17 cellular contexts compared by ENCODE assay signal in the genomic region with DNA sequence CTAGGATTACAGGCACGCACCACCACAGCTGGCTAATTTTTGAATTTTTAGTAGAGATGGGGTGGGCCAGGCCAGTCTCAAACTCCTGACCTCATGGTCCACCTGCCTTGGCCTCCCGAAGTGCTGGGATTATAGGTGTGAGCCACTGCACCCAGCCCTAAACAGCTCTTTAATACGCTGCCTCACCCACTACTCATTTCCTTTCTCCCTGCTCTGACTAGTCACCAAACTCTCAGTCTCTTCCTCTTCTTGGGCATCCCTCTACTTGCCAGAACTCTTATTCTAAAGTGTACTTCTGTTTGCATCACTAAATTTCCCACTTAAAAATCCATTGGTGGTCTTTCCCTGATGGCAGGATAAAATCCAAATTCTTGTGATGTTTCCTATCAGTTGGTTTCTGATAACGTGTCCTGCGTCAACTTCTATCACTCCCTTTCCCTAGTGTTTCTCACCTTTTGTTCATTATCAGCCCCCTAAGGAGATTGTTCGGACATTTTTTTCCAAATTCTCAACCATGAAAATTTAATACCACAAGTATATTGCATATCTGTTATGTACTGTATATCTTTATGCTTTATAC.
DNase-seq lines count a peak whose midpoint lies in the region; ATAC-seq, FAIRE-seq and TF ChIP-seq lines count a peak whose summit lies in the region.
"Had no signal": no experiment of that assay in that cellular context is flagged by ENCODE, and none has a peak within 500 bp of the region (broad histone marks: within the 10 kb centered on the region; RNA-seq: fewer than 3 reads in every experiment).

No MANE protein-coding gene starts in this region.

- CTCF ChIA-PET in endothelial cell of umbilical vein (lab: Charles Lee), result interaction anchor here (1.0 to 1.4 kb wide), 2 partner anchors 9 to 37 kb away, joined by 6 to 7 read pairs; no protein-coding TSS in a partner anchor

- H4K20me1 ChIP-seq in endothelial cell of umbilical vein (replicated peaks; ENCODE audit: control insufficient read depth, extremely low read depth, insufficient read depth, low read length), result no peaks in the 10 kb centered on the region

- no peak overlapping the region for H3K4me2 ChIP-seq in endothelial cell of umbilical vein (ENCODE audit: insufficient read depth, low read length)

- TF ChIP-seq CTCF in endothelial cell of umbilical vein (IDR thresholded peaks at IDR 0.05; ENCODE audit: extremely low read depth in 1 of 2, insufficient read depth in 1 of 2, low read depth in 1 of 2, low read length in 2 of 2), result no peak
- no peak for TF ChIP-seq CTCF in neural crest cell (conservative IDR thresholded peaks at IDR 0.05)
- no peak for TF ChIP-seq CTCF in foreskin fibroblast (IDR thresholded peaks at IDR 0.05; ENCODE audit: low read depth, low read length)
- TF ChIP-seq CTCF in esophagus squamous epithelium (IDR thresholded peaks at IDR 0.05), result no peak

- TF ChIP-seq POLR2A in endothelial cell of umbilical vein (IDR thresholded peaks at IDR 0.05; ENCODE audit: low read depth, low read length) (no peak), esophagus squamous epithelium (IDR thresholded peaks at IDR 0.05) (no peak)

- no peak for FAIRE-seq in endothelial cell of umbilical vein (lab: Jason Lieb, UNC)
- FAIRE-seq: RCC 7860 had no signal

- H3K4me3 Mint-ChIP-seq in T-helper 17 cell (no peak overlapping the region), neural crest cell (no peak overlapping the region)

- H3K9me3 Mint-ChIP-seq in neural crest cell, result no peaks in the 10 kb centered on the region

- dilution Hi-C loops in endothelial cell of umbilical vein (cut with MboI; ENCODE audit: extremely low pct_ligation_motif_present, low sequenced_read_pairs), result no loop called here

- 76 to 94% methylated on average over 5 to 6 of the region's 6 CpGs for WGBS in esophagus squamous epithelium, 2 donors

- DNase-seq in ELR (ENCODE audit: low read depth), result peak; percentile 67
- DNase-seq in T-helper 17 cell, result no peak
- peak; percentile 28 for DNase-seq in endothelial cell of umbilical vein (ENCODE audit: low read depth, low spot score)
- DNase-seq in neural crest cell (ENCODE audit: low read depth, low spot score), result no peak
- no peak for DNase-seq in iPS-NIHi7 (ENCODE audit: extremely low spot score)
- DNase-seq in stimulated activated CD4-positive, alpha-beta T cell treated with anti-CD3 and anti-CD28 coated beads, Interleukin-4, amount 100 ng/mL, for 24 hours, result no peak
- no peak for DNase-seq in foreskin fibroblast
- DNase-seq in esophagus squamous epithelium (lab: John Stamatoyannopoulos, UW), result no peak
- DNase-seq: C1 segment of cervical spinal cord, Caco-2, DMS153, MG63, NCI-H2081 treated with DMSO at 0.1 percent for 48 hours, NCI-H510A, NCI-H774, SHP77 treated with DMSO at 0.1 percent for 48 hours had no signal

- no peaks in the 10 kb centered on the region for H3K9me3 ChIP-seq in T-helper 17 cell (ENCODE audit: control insufficient read depth, low read length, poor library complexity, severe bottlenecking)
- no peaks in the 10 kb centered on the region for H3K9me3 ChIP-seq in endothelial cell of umbilical vein (replicated peaks; ENCODE audit: control insufficient read depth, insufficient read depth, low read length)
- peaks cover 0 to 3% (median 0%) of the 10 kb centered on the region in 3 donors for H3K9me3 ChIP-seq in esophagus squamous epithelium

- POLR2A ChIA-PET in endothelial cell of umbilical vein (lab: Charles Lee), result no interaction called here

- no peaks in the 10 kb centered on the region for H3K27me3 ChIP-seq in endothelial cell of umbilical vein (ENCODE audit: control insufficient read depth in 2 of 2, insufficient read depth in 2 of 2, low read length in 2 of 2)
- H3K27me3 ChIP-seq in esophagus squamous epithelium, result no peaks in the 10 kb centered on the region
- H3K27me3 ChIP-seq: MG63 had no signal

- TSS peak; percentile 23 for BruUV-seq in endothelial cell of umbilical vein (replicated peaks; lab: Mats Ljungman, UMichigan)

- H3K36me3 ChIP-seq in endothelial cell of umbilical vein (ENCODE audit: control insufficient read depth in 2 of 2, extremely low read depth in 1 of 2, insufficient read depth in 2 of 2, low read length in 2 of 2) (no peaks in the 10 kb centered on the region), esophagus squamous epithelium (no peaks in the 10 kb centered on the region)
- H3K36me3 ChIP-seq: MG63 had no signal

- peaks cover 66% of the 10 kb centered on the region for H3K4me1 ChIP-seq in endothelial cell of umbilical vein (ENCODE audit: control insufficient read depth, extremely low read depth, insufficient read depth, low read length)
- peaks cover 2 to 69% (median 21%) of the 10 kb centered on the region in 3 donors for H3K4me1 ChIP-seq in esophagus squamous epithelium
- H3K4me1 ChIP-seq: Caco-2 had no signal

- no peaks in the 10 kb centered on the region for H3K36me3 Mint-ChIP-seq in T-helper 17 cell (ENCODE audit: low read depth)
- H3K36me3 Mint-ChIP-seq in neural crest cell (ENCODE audit: low read depth), result no peaks in the 10 kb centered on the region

- no peaks in the 10 kb centered on the region for H3K9me1 ChIP-seq in endothelial cell of umbilical vein (replicated peaks; ENCODE audit: control insufficient read depth, extremely low read depth, insufficient read depth, low read length)

- no peak overlapping the region for H3K9ac ChIP-seq in endothelial cell of umbilical vein (replicated peaks; ENCODE audit: extremely low read depth, insufficient read depth, low read length)

- no peak for ATAC-seq in T-helper 17 cell

- H3K27me3 Mint-ChIP-seq in T-helper 17 cell (no peaks in the 10 kb centered on the region), neural crest cell (ENCODE audit: low read depth) (no peaks in the 10 kb centered on the region)

- intact Hi-C loops in endothelial cell of umbilical vein (cut with micrococcal nuclease) (no loop called here), esophagus squamous epithelium (cut with DNase I) (no loop called here)

- H3K27ac Mint-ChIP-seq in T-helper 17 cell (peak overlapping the region; percentile 99), neural crest cell (ENCODE audit: unreplicated experiment) (peak overlapping the region; percentile 99)

- no peak overlapping the region for H2AFZ ChIP-seq in endothelial cell of umbilical vein (ENCODE audit: low read depth, low read length)

- H3K4me3 ChIP-seq in endothelial cell of umbilical vein (replicated peaks in 1 of 3; ENCODE audit: insufficient read depth in 1 of 3, low read depth in 1 of 3, low read length in 3 of 3), result no peak overlapping the region
- no peak overlapping the region for H3K4me3 ChIP-seq in foreskin fibroblast (ENCODE audit: low read depth in 1 of 2, low read length in 2 of 2)
- H3K4me3 ChIP-seq in esophagus squamous epithelium, result no peak overlapping the region
- H3K4me3 ChIP-seq: MG63 had no signal

- H3K27ac ChIP-seq in endothelial cell of umbilical vein (ENCODE audit: insufficient read depth, low read depth, low read length) (peak overlapping the region; percentile 89), esophagus squamous epithelium (no peak overlapping the region)

- peaks cover 33% of the 10 kb centered on the region for H3K4me1 Mint-ChIP-seq in T-helper 17 cell
- peaks cover 85% of the 10 kb centered on the region for H3K4me1 Mint-ChIP-seq in neural crest cell

- H3K79me2 ChIP-seq in endothelial cell of umbilical vein (ENCODE audit: control insufficient read depth, insufficient read depth, low read length), result no peaks in the 10 kb centered on the region

TF ChIP-seq in endothelial cell of umbilical vein, 7 proteins besides CTCF, POLR2A, EP300 and RAD21:
- TF ChIP-seq FOS (IDR thresholded peaks at IDR 0.05; ENCODE audit: borderline replicate concordance, insufficient read depth, low read length), result peak; percentile 57
- TF ChIP-seq JUN (IDR thresholded peaks at IDR 0.05; ENCODE audit: borderline replicate concordance, insufficient read depth, insufficient read length, low read depth), result no peak

Comparison
In these comparisons a context has a peak if more than half of its experiments do, and no peak if none do; other contexts are left out.
1. DNase-seq: peak in ELR (single experiment) and endothelial cell of umbilical vein (single experiment); none in T-helper 17 cell (0 of 3), neural crest cell (single experiment), iPS-NIHi7 (single experiment), stimulated activated CD4-positive, alpha-beta T cell treated with anti-CD3 and anti-CD28 coated beads, Interleukin-4, amount 100 ng/mL, for 24 hours (single experiment), foreskin fibroblast (0 of 2) and esophagus squamous epithelium (single experiment).